In genomic region chr1:15514557-15514956, GRCh38 we compare ENCODE assay signal across 12 cellular contexts. TPM values are rescaled to one million over a fixed set of nuclear protein-coding genes. Genes with fewer than 3 reads are reported as not detected.
A peak's percentile ranks its signal among the peaks of the same experiment; 100 is the strongest.
DNase-seq lines count a peak whose midpoint lies in the region; ATAC-seq and TF ChIP-seq lines count a peak whose summit lies in the region.
"Not testable (repeated sequence)": the region's sequence is repeated elsewhere in the genome, so short reads cannot be mapped to it uniquely, and the experiment has no call there.
"Had no signal": no experiment of that assay in that cellular context is flagged by ENCODE, and none has a peak within 500 bp of the region (broad histone marks: within the 10 kb centered on the region; RNA-seq: fewer than 3 reads in every experiment).

No MANE protein-coding gene starts in this region.

- H3K27ac Mint-ChIP-seq in T-helper 1 cell treated with Interleukin-12 subunit alpha and Interleukin-12 subunit beta and Interleukin-4 antibody, amounts not matched to agents 30 μg/mL and 1 μg/mL, for 36 hours, result peak overlapping the region; percentile 88
- peak overlapping the region; percentile 62 for H3K27ac Mint-ChIP-seq in activated CD4-positive, alpha-beta T cell treated with anti-CD3 and anti-CD28 coated beads, Interleukin-2, amount 10 ng/mL, durations not matched to agents 7 days and 5 days
- H3K27ac Mint-ChIP-seq in activated T-cell treated with anti-CD3 and anti-CD28 coated beads, Interleukin-2, amount 50 U/mL, for 72 hours, result peak overlapping the region; percentile 80
- H3K27ac Mint-ChIP-seq in activated naive CD4-positive, alpha-beta T cell treated with anti-CD3 and anti-CD28 coated beads, Interleukin-2, amount 10 ng/mL, durations not matched to agents 7 days and 5 days, result peak overlapping the region; percentile 72
- peak overlapping the region; percentile 46 for H3K27ac Mint-ChIP-seq in dendritic cell treated with granulocyte-macrophage colony-stimulating factor and Interleukin-4, amounts not matched to agents 40 ng/mL and 50 ng/mL, for 4 days

- H3K4me1 ChIP-seq in BLaER1 treated with 17β-estradiol and CSF1 and Interleukin-3, amounts not matched to agents 10 nM and 100 nM, result peaks cover 20 to 36% (median 30%) of the 10 kb centered on the region in 10 experiments
- peaks cover 0 to 29% (median 14%) of the 10 kb centered on the region in 4 donors for H3K4me1 ChIP-seq in stomach

- H3K9ac ChIP-seq in BLaER1 treated with 17β-estradiol and CSF1 and Interleukin-3, amounts not matched to agents 10 nM and 100 nM, result 0 out of 22 replicates have a peak overlapping the region, but pooled peaks of 1 of the 11 experiments have one; percentile 58

- ATAC-seq in activated T-cell treated with anti-CD3 and anti-CD28 coated beads, Interleukin-2, amount 50 U/mL, for 72 hours (replicated peaks in 1 of 2); sciatic nerve: not testable (repeated sequence)

- peak overlapping the region in 7 of 11 experiments; percentile 12 to 86 (median 54); a peak in 10 of 22 replicates for H3K27ac ChIP-seq in BLaER1 treated with 17β-estradiol and CSF1 and Interleukin-3, amounts not matched to agents 10 nM and 100 nM
- H3K27ac ChIP-seq in stomach, result not testable (repeated sequence)

- not testable (repeated sequence) for DNase-seq in activated CD4-positive, alpha-beta T cell treated with anti-CD3 and anti-CD28 coated beads, Interleukin-2, amount 10 ng/mL, durations not matched to agents 7 days and 5 days; activated T-cell treated with anti-CD3 and anti-CD28 coated beads, Interleukin-2, amount 50 U/mL, for 72 hours; activated naive CD4-positive, alpha-beta T cell treated with anti-CD3 and anti-CD28 coated beads, Interleukin-2, amount 10 ng/mL, durations not matched to agents 7 days and 5 days
- DNase-seq in sciatic nerve (ENCODE audit: low spot score) (peak; percentile 33), stomach (peak; percentile 20)

- TF ChIP-seq POLR2A in stomach (IDR thresholded peaks at IDR 0.05), result not testable (repeated sequence)

- H3K27me3 ChIP-seq in BLaER1 treated with 17β-estradiol and CSF1 and Interleukin-3, amounts not matched to agents 10 nM and 100 nM; stomach: not testable (repeated sequence)

- WGBS in stomach, 5 donors, result 91 to 93% (median 91%) methylated on average over 4 to 5 of the region's 5 CpGs

- not testable (repeated sequence) for H3K27me3 Mint-ChIP-seq in T-helper 1 cell treated with Interleukin-12 subunit alpha and Interleukin-12 subunit beta and Interleukin-4 antibody, amounts not matched to agents 30 μg/mL and 1 μg/mL, for 36 hours (ENCODE audit: low read depth); activated CD4-positive, alpha-beta T cell treated with anti-CD3 and anti-CD28 coated beads, Interleukin-2, amount 10 ng/mL, durations not matched to agents 7 days and 5 days; activated T-cell treated with anti-CD3 and anti-CD28 coated beads, Interleukin-2, amount 50 U/mL, for 72 hours (ENCODE audit: low read depth); activated naive CD4-positive, alpha-beta T cell treated with anti-CD3 and anti-CD28 coated beads, Interleukin-2, amount 10 ng/mL, durations not matched to agents 7 days and 5 days; dendritic cell treated with granulocyte-macrophage colony-stimulating factor and Interleukin-4, amounts not matched to agents 40 ng/mL and 50 ng/mL, for 4 days

- not testable (repeated sequence) for TF ChIP-seq EP300 in stomach (IDR thresholded peaks at IDR 0.05)

- H3K4me2 ChIP-seq in BLaER1 treated with 17β-estradiol and CSF1 and Interleukin-3, amounts not matched to agents 10 nM and 100 nM, result peak overlapping the region in 8 of 11 experiments; percentile 56 to 86 (median 78); a peak in 12 of 22 replicates

- H3K9me3 ChIP-seq in BLaER1 treated with 17β-estradiol and CSF1 and Interleukin-3, amounts not matched to agents 10 nM and 100 nM (replicated peaks in 1 of 11); stomach: not testable (repeated sequence)

- CTCF ChIA-PET in activated CD4-positive, alpha-beta T cell treated with anti-CD3 and anti-CD28 coated beads, Interleukin-2, amount 10 ng/mL, durations not matched to agents 7 days and 5 days (lab: Charles Lee), result interaction anchor here (1.0 to 1.6 kb wide), 3 partner anchors 8 to 102 kb away, joined by 3 read pairs; partner anchors contain the start of gene DNAJC16
- CTCF ChIA-PET in activated naive CD4-positive, alpha-beta T cell treated with anti-CD3 and anti-CD28 coated beads, Interleukin-2, amount 10 ng/mL, durations not matched to agents 7 days and 5 days (lab: Charles Lee), result interaction anchor here (0.7 to 1.5 kb wide), 4 partner anchors 9 to 101 kb away, joined by 3 to 5 read pairs (median 4); partner anchors contain the start of genes CASP9 and DNAJC16

- POLR2A ChIA-PET in activated CD4-positive, alpha-beta T cell treated with anti-CD3 and anti-CD28 coated beads, Interleukin-2, amount 10 ng/mL, durations not matched to agents 7 days and 5 days (lab: Charles Lee), result interaction anchor here (1.2 kb wide), 1 partner anchor 9 kb away, joined by 16 read pairs; the partner anchor contains the start of gene CASP9

- not testable (repeated sequence) for H4K20me1 ChIP-seq in BLaER1 treated with 17β-estradiol and CSF1 and Interleukin-3, amounts not matched to agents 10 nM and 100 nM

- H3K4me1 Mint-ChIP-seq in T-helper 1 cell treated with Interleukin-12 subunit alpha and Interleukin-12 subunit beta and Interleukin-4 antibody, amounts not matched to agents 30 μg/mL and 1 μg/mL, for 36 hours (ENCODE audit: low read depth), result peaks cover 60% of the 10 kb centered on the region
- H3K4me1 Mint-ChIP-seq in activated CD4-positive, alpha-beta T cell treated with anti-CD3 and anti-CD28 coated beads, Interleukin-2, amount 10 ng/mL, durations not matched to agents 7 days and 5 days, result peaks cover 53% of the 10 kb centered on the region
- peaks cover 18% of the 10 kb centered on the region for H3K4me1 Mint-ChIP-seq in activated T-cell treated with anti-CD3 and anti-CD28 coated beads, Interleukin-2, amount 50 U/mL, for 72 hours (ENCODE audit: low read depth)
- H3K4me1 Mint-ChIP-seq in activated naive CD4-positive, alpha-beta T cell treated with anti-CD3 and anti-CD28 coated beads, Interleukin-2, amount 10 ng/mL, durations not matched to agents 7 days and 5 days, result peaks cover 52% of the 10 kb centered on the region
- H3K4me1 Mint-ChIP-seq in dendritic cell treated with granulocyte-macrophage colony-stimulating factor and Interleukin-4, amounts not matched to agents 40 ng/mL and 50 ng/mL, for 4 days (ENCODE audit: low read depth), result peaks cover 35% of the 10 kb centered on the region

- H3K9me3 Mint-ChIP-seq in T-helper 1 cell treated with Interleukin-12 subunit alpha and Interleukin-12 subunit beta and Interleukin-4 antibody, amounts not matched to agents 30 μg/mL and 1 μg/mL, for 36 hours; activated CD4-positive, alpha-beta T cell treated with anti-CD3 and anti-CD28 coated beads, Interleukin-2, amount 10 ng/mL, durations not matched to agents 7 days and 5 days; activated T-cell treated with anti-CD3 and anti-CD28 coated beads, Interleukin-2, amount 50 U/mL, for 72 hours; activated naive CD4-positive, alpha-beta T cell treated with anti-CD3 and anti-CD28 coated beads, Interleukin-2, amount 10 ng/mL, durations not matched to agents 7 days and 5 days; dendritic cell treated with granulocyte-macrophage colony-stimulating factor and Interleukin-4, amounts not matched to agents 40 ng/mL and 50 ng/mL, for 4 days: not testable (repeated sequence)

- peaks cover 68% of the 10 kb centered on the region for H3K36me3 Mint-ChIP-seq in T-helper 1 cell treated with Interleukin-12 subunit alpha and Interleukin-12 subunit beta and Interleukin-4 antibody, amounts not matched to agents 30 μg/mL and 1 μg/mL, for 36 hours (ENCODE audit: low read depth)
- peaks cover 54% of the 10 kb centered on the region for H3K36me3 Mint-ChIP-seq in activated CD4-positive, alpha-beta T cell treated with anti-CD3 and anti-CD28 coated beads, Interleukin-2, amount 10 ng/mL, durations not matched to agents 7 days and 5 days (ENCODE audit: low read depth)
- H3K36me3 Mint-ChIP-seq in activated T-cell treated with anti-CD3 and anti-CD28 coated beads, Interleukin-2, amount 50 U/mL, for 72 hours (ENCODE audit: insufficient read depth in 2 of 2), result not testable (repeated sequence)
- peaks cover 64% of the 10 kb centered on the region for H3K36me3 Mint-ChIP-seq in activated naive CD4-positive, alpha-beta T cell treated with anti-CD3 and anti-CD28 coated beads, Interleukin-2, amount 10 ng/mL, durations not matched to agents 7 days and 5 days
- H3K36me3 Mint-ChIP-seq in dendritic cell treated with granulocyte-macrophage colony-stimulating factor and Interleukin-4, amounts not matched to agents 40 ng/mL and 50 ng/mL, for 4 days (ENCODE audit: low read depth), result peaks cover 61% of the 10 kb centered on the region

- intact Hi-C loops in dendritic cell treated with granulocyte-macrophage colony-stimulating factor and Interleukin-4, amounts not matched to agents 40 ng/mL and 50 ng/mL, for 4 days (cut with micrococcal nuclease); sciatic nerve (cut with DNase I); stomach (cut with DNase I; ENCODE audit: low total_unique reads): not testable (repeated sequence)

- H3K4me3 Mint-ChIP-seq in T-helper 1 cell treated with Interleukin-12 subunit alpha and Interleukin-12 subunit beta and Interleukin-4 antibody, amounts not matched to agents 30 μg/mL and 1 μg/mL, for 36 hours; activated CD4-positive, alpha-beta T cell treated with anti-CD3 and anti-CD28 coated beads, Interleukin-2, amount 10 ng/mL, durations not matched to agents 7 days and 5 days; activated naive CD4-positive, alpha-beta T cell treated with anti-CD3 and anti-CD28 coated beads, Interleukin-2, amount 10 ng/mL, durations not matched to agents 7 days and 5 days; dendritic cell treated with granulocyte-macrophage colony-stimulating factor and Interleukin-4, amounts not matched to agents 40 ng/mL and 50 ng/mL, for 4 days: not testable (repeated sequence)
- H3K4me3 Mint-ChIP-seq in activated T-cell treated with anti-CD3 and anti-CD28 coated beads, Interleukin-2, amount 50 U/mL, for 72 hours, result peak overlapping the region in 1 of 2 donors; percentile 15

- H3K36me3 ChIP-seq in BLaER1 treated with 17β-estradiol and CSF1 and Interleukin-3, amounts not matched to agents 10 nM and 100 nM, result peaks cover 21 to 50% (median 34%) of the 10 kb centered on the region in 11 experiments
- peaks cover 5 to 44% (median 29%) of the 10 kb centered on the region in 4 donors for H3K36me3 ChIP-seq in stomach

- H3K4me3 ChIP-seq in BLaER1 treated with 17β-estradiol and CSF1 and Interleukin-3, amounts not matched to agents 10 nM and 100 nM; stomach: not testable (repeated sequence)

- not testable (repeated sequence) for TF ChIP-seq CTCF in stomach (IDR thresholded peaks at IDR 0.05)

RNA-seq across cellular contexts. Expression of gene CASP9, which starts 9.5 kb away (rescaled TPM):
- 10 to 100 TPM; 11.3 to 13.4 TPM for total RNA-seq in activated CD4-positive, alpha-beta T cell treated with anti-CD3 and anti-CD28 coated beads, Interleukin-2, amount 10 ng/mL, durations not matched to agents 7 days and 5 days
- 10 to 100 TPM; 13.4 to 16.3 TPM for total RNA-seq in activated T-cell treated with anti-CD3 and anti-CD28 coated beads, Interleukin-2, amount 50 U/mL, for 72 hours
- total RNA-seq in sciatic nerve, result 25.1 TPM
- 100 to 1,000 TPM in 1 of 5 donors, 10 to 100 TPM in 2, 1 to 10 TPM in 2; 8.3 to 125 (median 23.9) TPM for total RNA-seq in stomach
- polyA plus RNA-seq in stomach, result 10 to 100 TPM in 2 of 3 donors, 1 to 10 TPM in 1; 9.5 to 16.6 (median 16.0) TPM

RNA-seq across cellular contexts. Expression of gene DNAJC16, which starts 12.1 kb away (rescaled TPM):
- total RNA-seq in activated CD4-positive, alpha-beta T cell treated with anti-CD3 and anti-CD28 coated beads, Interleukin-2, amount 10 ng/mL, durations not matched to agents 7 days and 5 days, result 10 to 100 TPM; 18.8 to 19.6 TPM
- 10 to 100 TPM; 14.3 to 17.5 TPM for total RNA-seq in activated T-cell treated with anti-CD3 and anti-CD28 coated beads, Interleukin-2, amount 50 U/mL, for 72 hours
- total RNA-seq in sciatic nerve (19.8 TPM), stomach (10 to 100 TPM in 4 of 5 donors, 1 to 10 TPM in 1; 2.9 to 26.4 (median 21.7) TPM)
- polyA plus RNA-seq in stomach, result 1 to 10 TPM; 1.8 to 3.8 (median 2.6) TPM

RNA-seq across cellular contexts. Expression of gene CELA2B, which starts 38.7 kb away (rescaled TPM):
- total RNA-seq in activated CD4-positive, alpha-beta T cell treated with anti-CD3 and anti-CD28 coated beads, Interleukin-2, amount 10 ng/mL, durations not matched to agents 7 days and 5 days, result not detected
- not detected for total RNA-seq in activated T-cell treated with anti-CD3 and anti-CD28 coated beads, Interleukin-2, amount 50 U/mL, for 72 hours
- not detected for total RNA-seq in sciatic nerve
- not detected for total RNA-seq in stomach
- not detected for polyA plus RNA-seq in stomach
- total RNA-seq: CD8-positive, alpha-beta T cell; GM23338; H9; HT-29 had no signal
- polyA plus RNA-seq: GM23338 had no signal

RNA-seq across cellular contexts. Expression of gene CELA2A, which starts 58.0 kb away (rescaled TPM):
- not detected for total RNA-seq in activated CD4-positive, alpha-beta T cell treated with anti-CD3 and anti-CD28 coated beads, Interleukin-2, amount 10 ng/mL, durations not matched to agents 7 days and 5 days
- total RNA-seq in activated T-cell treated with anti-CD3 and anti-CD28 coated beads, Interleukin-2, amount 50 U/mL, for 72 hours, result not detected
- total RNA-seq in sciatic nerve (0.94 TPM), stomach (under 1 TPM in 1 of 5 donors, not detected in 4; 0.55 TPM)
- 1 to 10 TPM in 2 of 3 donors, under 1 TPM in 1; 0.43 to 3.1 (median 1.6) TPM for polyA plus RNA-seq in stomach
- total RNA-seq: CD8-positive, alpha-beta T cell; GM23338; H9; HT-29 had no signal
- polyA plus RNA-seq: GM23338 had no signal
